Comparison of ENCODE assay signal across 8 cellular contexts in the genomic region with DNA sequence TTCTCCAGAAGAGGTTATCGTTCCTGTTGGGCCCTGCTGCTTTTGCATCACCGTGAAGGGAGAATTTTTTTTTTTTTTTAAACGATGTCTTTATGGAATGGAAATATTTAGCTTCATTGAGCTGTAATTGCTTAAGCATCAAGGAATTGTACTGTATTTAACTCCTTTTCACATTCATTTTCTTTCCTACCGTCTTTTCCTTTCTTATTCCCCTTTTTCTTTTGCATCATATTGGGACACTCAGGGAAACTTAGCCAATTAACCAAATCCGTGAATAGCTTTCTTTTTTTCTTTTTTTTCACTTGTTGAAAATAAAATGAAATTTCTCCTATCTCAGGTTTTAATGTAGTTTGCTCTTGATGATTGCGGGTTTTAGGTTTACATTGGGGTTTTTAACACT. TPM values are rescaled to one million over a fixed set of nuclear protein-coding genes. Genes with fewer than 3 reads are reported as not detected.
DNase-seq lines count a peak whose midpoint lies in the region; ATAC-seq and TF ChIP-seq lines count a peak whose summit lies in the region.

No MANE protein-coding gene starts in this region.

- no peak for DNase-seq in heart left ventricle
- no peak for DNase-seq in Right ventricle myocardium inferior (ENCODE audit: missing footprints)
- no peak for DNase-seq in body of pancreas
- DNase-seq in mesenchymal stem cell: no peak

- no peak overlapping the region for H2BK12ac ChIP-seq in mesenchymal stem cell (ENCODE audit: low read length in 2 of 2)

- H3K27ac ChIP-seq in heart left ventricle (peak overlapping the region; percentile 47 to 99 (median 92)), body of pancreas (peak overlapping the region in 3 of 4 donors; percentile 92 to 95 (median 93)), mesenchymal stem cell (ENCODE audit: low read length, poor library complexity, severe bottlenecking) (no peak overlapping the region), urinary bladder (ENCODE audit: low read depth) (peak overlapping the region; percentile 5)

- H3K4me2 ChIP-seq in mesenchymal stem cell (ENCODE audit: low read length, poor library complexity, severe bottlenecking): peak overlapping the region; percentile 35

- no peak overlapping the region for H4K8ac ChIP-seq in mesenchymal stem cell (ENCODE audit: low read length)

- no peaks in the 10 kb centered on the region for H3K27me3 ChIP-seq in heart left ventricle
- no peaks in the 10 kb centered on the region for H3K27me3 ChIP-seq in body of pancreas
- H3K27me3 ChIP-seq in mesenchymal stem cell (ENCODE audit: control insufficient read depth in 1 of 2, insufficient read depth in 1 of 2, low read length in 2 of 2): no peaks in the 10 kb centered on the region

- no peak overlapping the region for H4K91ac ChIP-seq in mesenchymal stem cell (ENCODE audit: low read length)

- peak overlapping the region; percentile 57 to 94 (median 84) for H3K4me3 ChIP-seq in heart left ventricle
- H3K4me3 ChIP-seq in body of pancreas: no peak overlapping the region
- peak overlapping the region in 1 of 2 experiments; percentile 92 for H3K4me3 ChIP-seq in mesenchymal stem cell (ENCODE audit: insufficient read depth in 1 of 2, low read depth in 1 of 2, low read length in 2 of 2)
- H3K4me3 ChIP-seq in urinary bladder (ENCODE audit: low read depth, low read length): peak overlapping the region; percentile 100

- no peaks in the 10 kb centered on the region for H3K9me3 ChIP-seq in heart left ventricle
- H3K9me3 ChIP-seq in body of pancreas: no peaks in the 10 kb centered on the region
- H3K9me3 ChIP-seq in mesenchymal stem cell (ENCODE audit: control insufficient read depth, low read length): no peaks in the 10 kb centered on the region

- H3K9ac ChIP-seq in mesenchymal stem cell (ENCODE audit: low read length): peak overlapping the region; percentile 98

- no peak overlapping the region for H2AK5ac ChIP-seq in mesenchymal stem cell (ENCODE audit: low read length, severe bottlenecking)

- WGBS in heart left ventricle, 4 donors: 10 to 16% (median 11%) methylated on average over 6 of the region's 6 CpGs
- 6% methylated on average over 6 of the region's 6 CpGs for WGBS in body of pancreas, 2 donors
- 30% methylated on average over 4 of the region's 6 CpGs for WGBS in mesenchymal stem cell
- WGBS in urinary bladder: 15% methylated on average over 6 of the region's 6 CpGs

- no peak overlapping the region for H2BK5ac ChIP-seq in mesenchymal stem cell (ENCODE audit: low read depth, low read length, poor library complexity, severe bottlenecking)

- H2BK120ac ChIP-seq in mesenchymal stem cell (ENCODE audit: low read depth, low read length): no peak overlapping the region

- ATAC-seq in heart left ventricle: no peak
- ATAC-seq in Right ventricle myocardium inferior: no peak
- no peak for ATAC-seq in body of pancreas
- ATAC-seq in HG02885 (IDR thresholded peaks at IDR 0.05; ENCODE audit: poor library complexity, unreplicated experiment): no peak
- no peak for ATAC-seq in HG03571 (IDR thresholded peaks at IDR 0.05; ENCODE audit: unreplicated experiment)
- no peak for ATAC-seq in GM21367 (IDR thresholded peaks at IDR 0.05; ENCODE audit: unreplicated experiment)

- H2AFZ ChIP-seq in mesenchymal stem cell (ENCODE audit: low read depth, low read length): no peak overlapping the region

- H3K18ac ChIP-seq in mesenchymal stem cell (ENCODE audit: low read depth in 1 of 2, low read length in 2 of 2): no peak overlapping the region

- intact Hi-C loops in heart left ventricle (cut with DNase I): loop anchor here in 5 of 10 donors (2.0 to 10.0 kb wide), 3 partner anchors 46 to 54 kb away; no protein-coding TSS in a partner anchor
- intact Hi-C loops in Right ventricle myocardium inferior (cut with DNase I): loop anchor here (5.0 kb wide), 1 partner anchor 46 kb away; no protein-coding TSS in a partner anchor
- intact Hi-C loops in body of pancreas (cut with DNase I): no loop called here

- TF ChIP-seq CTCF in heart left ventricle (IDR thresholded peaks at IDR 0.05) (no peak), body of pancreas (IDR thresholded peaks at IDR 0.05) (no peak)

- no peak overlapping the region for H2BK15ac ChIP-seq in mesenchymal stem cell (ENCODE audit: low read depth, poor library complexity, severe bottlenecking)

- H3K4me1 ChIP-seq in heart left ventricle (peaks cover 3 to 58% (median 52%) of the 10 kb centered on the region in 12 donors), body of pancreas (peaks cover 43% of the 10 kb centered on the region), mesenchymal stem cell (ENCODE audit: control insufficient read depth, insufficient read depth, low read depth, low read length) (peaks cover under 1% of the 10 kb centered on the region), urinary bladder (ENCODE audit: insufficient read depth) (no peaks in the 10 kb centered on the region)

- H3K14ac ChIP-seq in mesenchymal stem cell (ENCODE audit: low read length in 2 of 2): no peak overlapping the region

- no peak overlapping the region for H3K23ac ChIP-seq in mesenchymal stem cell (ENCODE audit: low read length in 2 of 2)

- H3K36me3 ChIP-seq in heart left ventricle (peaks cover 0 to 25% (median 14%) of the 10 kb centered on the region in 9 donors), body of pancreas (replicated peaks in 1 of 2; ENCODE audit: insufficient read depth in 1 of 2, low read depth in 2 of 2) (no peaks in the 10 kb centered on the region), mesenchymal stem cell (ENCODE audit: control insufficient read depth in 1 of 2, insufficient read depth in 2 of 2, low read depth in 1 of 2, low read length in 2 of 2) (peaks cover 8 to 27% of the 10 kb centered on the region in 2 experiments), urinary bladder (ENCODE audit: insufficient read depth) (no peaks in the 10 kb centered on the region)

- TF ChIP-seq POLR2A in heart left ventricle (IDR thresholded peaks at IDR 0.05) (no peak), body of pancreas (IDR thresholded peaks at IDR 0.05) (no peak)

- no peak overlapping the region for H3K4ac ChIP-seq in mesenchymal stem cell (ENCODE audit: low read depth in 1 of 2, low read length in 2 of 2)

- peaks cover 3% of the 10 kb centered on the region for H3K79me1 ChIP-seq in mesenchymal stem cell (replicated peaks; ENCODE audit: low read length, poor library complexity, severe bottlenecking)

RNA-seq across cellular contexts. Expression of a gene that starts 1.5 kb away (rescaled TPM):
- total RNA-seq in heart left ventricle (10 to 100 TPM; 26.4 to 53.1 (median 37.6) TPM), Right ventricle myocardium inferior (34.8 TPM), body of pancreas (10 to 100 TPM; 46.1 to 82.2 TPM), urinary bladder (72.8 TPM)
- polyA plus RNA-seq in heart left ventricle (10 to 100 TPM; 16.0 to 22.9 TPM), urinary bladder (20.9 TPM)
- polyA plus RNA-seq in mesenchymal stem cell (2013, experiment 1 of 2): 27.6 TPM
- 25.0 TPM for polyA plus RNA-seq in mesenchymal stem cell (2013, experiment 2 of 2)

Comparison
In these comparisons a context has a peak if more than half of its experiments do, and no peak if none do; other contexts are left out.
1. H3K4me3 ChIP-seq: peak in heart left ventricle (12 of 12) and urinary bladder (single experiment); none in body of pancreas (0 of 2).